Comparison of ENCODE assay signal across 8 cellular contexts in the genomic region with DNA sequence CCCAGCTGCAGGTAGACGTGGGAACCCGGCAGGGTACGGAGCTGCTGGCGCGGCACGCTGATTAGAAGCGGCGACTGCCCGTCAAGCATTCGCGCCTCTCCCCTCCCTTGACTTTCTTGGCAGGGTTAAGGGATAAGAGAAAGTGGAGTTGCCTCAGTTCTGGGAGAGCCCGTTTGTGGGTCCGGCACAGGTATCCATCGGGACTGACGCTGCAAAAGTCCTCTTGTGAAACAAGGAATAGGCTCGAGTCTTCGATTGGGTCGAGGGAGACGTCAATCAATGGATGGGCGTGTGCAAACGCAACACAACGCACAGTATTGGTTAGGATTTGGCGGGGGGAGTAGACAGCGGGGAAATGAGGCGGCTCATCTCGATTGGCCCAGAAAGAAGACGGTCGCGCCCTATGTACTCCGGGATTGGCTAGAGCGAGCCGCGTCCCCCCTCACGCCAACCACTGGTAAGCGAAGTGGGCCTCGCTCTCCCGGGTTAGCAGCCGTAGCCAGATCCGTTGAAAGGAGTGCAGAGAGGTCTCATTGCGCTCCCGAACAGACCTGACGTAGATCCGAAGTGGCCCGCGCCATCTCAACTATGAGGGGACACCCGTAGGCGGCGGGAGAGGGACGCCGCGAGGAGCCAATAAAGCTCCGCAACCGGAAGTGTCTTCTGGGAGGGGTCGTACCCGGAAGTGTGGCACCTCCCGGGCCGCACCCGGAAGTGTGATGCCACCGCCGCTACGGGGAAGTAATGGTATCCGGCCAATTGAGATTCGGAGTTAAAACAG. TPM values are rescaled to one million over a fixed set of nuclear protein-coding genes. Genes with fewer than 3 reads are reported as not detected.
DNase-seq lines count a peak whose midpoint lies in the region; ATAC-seq, FAIRE-seq and TF ChIP-seq lines count a peak whose summit lies in the region.

A gene (plus strand): TSS at position 713 of the 781 bp plus-strand sequence. CDS start 296 bp downstream, outside the sequence.

- FAIRE-seq in bronchial epithelial cell (lab: Jason Lieb, UNC) (peak; percentile 98), small intestine (lab: Jason Lieb, UNC) (peak; percentile 80)

- 0% methylated on average over 63 of the region's 63 CpGs for WGBS in small intestine, 3 donors

- H3K27me3 ChIP-seq in bronchial epithelial cell (ENCODE audit: control insufficient read depth, insufficient read depth, low read length) (no peaks in the 10 kb centered on the region), small intestine (ENCODE audit: control insufficient read depth in 2 of 2, insufficient read depth in 2 of 2, low read length in 2 of 2) (no peaks in the 10 kb centered on the region)

- TF ChIP-seq CTCF in AG04449 (IDR thresholded peaks at IDR 0.05; ENCODE audit: insufficient read depth, low read length, missing control alignments) (no peak), WI38 (IDR thresholded peaks at IDR 0.05; ENCODE audit: low read depth, low read length) (no peak), bronchial epithelial cell (IDR thresholded peaks at IDR 0.05; ENCODE audit: insufficient read depth, low read length, severe bottlenecking) (no peak)

- ATAC-seq in GM18907 (IDR thresholded peaks at IDR 0.05; ENCODE audit: unreplicated experiment) (peak; percentile 97), HG03159 (IDR thresholded peaks at IDR 0.05; ENCODE audit: unreplicated experiment) (peak; percentile 96)

- DNase-seq in AG04449 (ENCODE audit: low read depth, low spot score) (peak; percentile 92), NCI-H2227 treated with DMSO at 0.1 percent for 48 hours (lab: John Stamatoyannopoulos, UW) (peak; percentile 93), bronchial epithelial cell (ENCODE audit: low read depth) (peak; percentile 98), iPS-NIHi11 (ENCODE audit: low spot score) (peak; percentile 98), small intestine (peak; percentile 100)

- H3K9me3 ChIP-seq in small intestine (ENCODE audit: control insufficient read depth, low read depth), result no peaks in the 10 kb centered on the region

- H3K27ac ChIP-seq in small intestine (ENCODE audit: low read depth in 1 of 2, low read length in 1 of 2), result peak within 1 kb of the TSS; percentile 88 to 99

- H3K4me1 ChIP-seq in small intestine (ENCODE audit: control insufficient read depth in 2 of 2, insufficient read depth in 1 of 2, low read depth in 1 of 2, low read length in 1 of 2), result peaks cover 3 to 4% of the 10 kb centered on the region in 2 donors

- H3K36me3 ChIP-seq in bronchial epithelial cell (ENCODE audit: control insufficient read depth, insufficient read depth, low read length) (peaks cover 11% of the 10 kb centered on the region), small intestine (ENCODE audit: control insufficient read depth in 2 of 2, insufficient read depth in 2 of 2, low read length in 2 of 2) (peaks cover 3 to 21% of the 10 kb centered on the region in 2 donors)

- POLR2A ChIA-PET in AG04449 (lab: Yijun Ruan, JAX), result interaction anchor here (0.6 kb wide), 1 partner anchor 1130 kb away, joined by 3 read pairs; no protein-coding TSS in a partner anchor

- CTCF ChIA-PET in AG04449 (lab: Yijun Ruan, JAX), result no interaction called here

- H3K4me3 ChIP-seq in AG04449 (ENCODE audit: low read depth, low read length) (peak within 1 kb of the TSS; percentile 97), WI38 (ENCODE audit: low read depth, low read length) (peak within 1 kb of the TSS; percentile 98), bronchial epithelial cell (ENCODE audit: low read depth, low read length) (peak within 1 kb of the TSS; percentile 91), small intestine (ENCODE audit: low read depth in 1 of 2, low read length in 2 of 2) (peak within 1 kb of the TSS; percentile 83 to 93)

RNA-seq across cellular contexts. Expression of the gene that starts here (rescaled TPM):
- 6.8 and 9.2 TPM in 2 replicates for total RNA-seq in bronchial epithelial cell
- 10 to 100 TPM; 16.5 to 22.6 (median 17.3) TPM for polyA plus RNA-seq in small intestine

Comparison
In these comparisons a context has a peak if more than half of its experiments do, and no peak if none do; other contexts are left out.
1. Peak in every context shown above with its lines: DNase-seq, ATAC-seq, H3K4me3 ChIP-seq and H3K27ac ChIP-seq.